Comparison of ENCODE assay signal across 23 cellular contexts in the genomic region with DNA sequence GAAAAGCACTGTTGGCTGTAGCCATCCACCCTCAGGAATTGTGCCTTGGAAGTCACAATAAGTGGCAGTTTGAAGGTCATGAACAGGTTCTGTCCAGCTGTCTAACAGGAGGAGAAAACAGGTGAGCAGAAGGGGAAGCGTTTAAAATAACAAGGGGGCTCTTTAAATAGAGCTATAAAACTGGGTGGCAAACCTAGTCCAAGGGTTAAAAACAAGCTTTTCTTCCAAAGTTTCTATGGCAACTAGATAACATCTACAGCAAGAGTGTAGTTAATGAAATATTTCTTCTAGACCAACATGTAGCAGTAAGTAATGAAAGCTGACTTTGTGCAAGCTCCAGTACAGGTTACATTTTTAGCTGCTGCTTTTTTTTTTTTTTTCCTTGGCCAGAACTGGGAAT.
DNase-seq lines count a peak whose midpoint lies in the region; TF ChIP-seq lines count a peak whose summit lies in the region.
"Had no signal": no experiment of that assay in that cellular context is flagged by ENCODE, and none has a peak within 500 bp of the region (broad histone marks: within the 10 kb centered on the region; RNA-seq: fewer than 3 reads in every experiment).

No MANE protein-coding gene starts in this region.

- H2AFZ ChIP-seq in parathyroid adenoma (peak overlapping the region; percentile 71), OCI-LY7 (ENCODE audit: low read length) (no peak overlapping the region; the same call in 1 of the 2 replicates), MM.1S (ENCODE audit: low read length) (no peak overlapping the region)

- POLR2A ChIA-PET in HEK293 (lab: Yijun Ruan, JAX): no interaction called here
- POLR2A ChIA-PET in OCI-LY7 (lab: Charles Lee): interaction anchor here (0.6 to 1.0 kb wide), 3 partner anchors 12 to 449 kb away, joined by 3 to 5 read pairs (median 4); no protein-coding TSS in a partner anchor

- H3K4me1 ChIP-seq in HEK293 (ENCODE audit: control insufficient read depth, insufficient read depth, low read length) (no peaks in the 10 kb centered on the region), parathyroid adenoma (peaks cover 13% of the 10 kb centered on the region), OCI-LY7 (ENCODE audit: insufficient read depth, low read length, poor library complexity, severe bottlenecking) (peaks cover 8% of the 10 kb centered on the region), MM.1S (ENCODE audit: low read length) (0 out of 2 replicates have a peak, but pooled peaks cover 8% of the 10 kb centered on the region)
- H3K4me1 ChIP-seq: thyroid gland had no signal

- TF ChIP-seq CTCF in HEK293 (tag by site-specific recombination; IDR thresholded peaks at IDR 0.05): no peak
- no peak for TF ChIP-seq CTCF in fibroblast of villous mesenchyme (IDR thresholded peaks at IDR 0.05; ENCODE audit: insufficient read depth, low read depth, low read length)
- no peak for TF ChIP-seq CTCF in parathyroid adenoma (IDR thresholded peaks at IDR 0.05)
- no peak for TF ChIP-seq CTCF in OCI-LY7 (conservative IDR thresholded peaks at IDR 0.05; ENCODE audit: low read length)
- no peak for TF ChIP-seq CTCF in MM.1S (IDR thresholded peaks at IDR 0.05; ENCODE audit: low read length)

- H3K9me2 ChIP-seq in OCI-LY7 (ENCODE audit: insufficient read depth, low read length): no peaks in the 10 kb centered on the region
- no peaks in the 10 kb centered on the region for H3K9me2 ChIP-seq in MM.1S (replicated peaks; ENCODE audit: insufficient read depth, low read length)

- H3K36me3 ChIP-seq in HEK293 (ENCODE audit: control insufficient read depth in 2 of 2, insufficient read depth in 1 of 2, low read length in 2 of 2) (no peaks in the 10 kb centered on the region), parathyroid adenoma (ENCODE audit: control insufficient read depth, insufficient read depth, low read length) (no peaks in the 10 kb centered on the region), OCI-LY7 (ENCODE audit: insufficient read depth, low read length) (no peaks in the 10 kb centered on the region), MM.1S (replicated peaks; ENCODE audit: insufficient read depth, low read length) (no peaks in the 10 kb centered on the region)
- H3K36me3 ChIP-seq: adrenal gland, thyroid gland had no signal

- H3K27me3 ChIP-seq in parathyroid adenoma (ENCODE audit: control insufficient read depth, insufficient read depth, low read length) (no peaks in the 10 kb centered on the region), MM.1S (replicated peaks; ENCODE audit: insufficient read depth, low read length) (no peaks in the 10 kb centered on the region)
- H3K27me3 ChIP-seq: adrenal gland, thyroid gland had no signal

- DNase-seq in NCI-H2171 treated with DMSO at 0.1 percent for 48 hours (lab: John Stamatoyannopoulos, UW) (peak; percentile 66), fibroblast of villous mesenchyme (ENCODE audit: low read depth) (peak; percentile 51), T1000 (lab: John Stamatoyannopoulos, UW) (no peak), epidermal melanocyte (ENCODE audit: insufficient read length, low spot score) (no peak), OCI-LY7 (ENCODE audit: low spot score) (no peak), MM.1S (no peak)
- DNase-seq: activated CD4-positive, CD25-positive, alpha-beta regulatory T cell treated with anti-CD3 and anti-CD28 coated beads, Interleukin-2, amount 50 U/mL, for 72 hours; activated CD8-positive, alpha-beta T cell treated with anti-CD3 and anti-CD28 coated beads, Interleukin-2, amount 10 ng/mL, durations not matched to agents 7 days and 5 days; activated gamma-delta T cell treated with Interleukin-2 at 50 U/mL for 16 hours; adrenal gland; CD4-positive, alpha-beta T cell; DMS153; H9; mesendoderm; natural killer cell; NCI-H1092 treated with DMSO at 0.1 percent for 48 hours; NCI-H524; posterior cingulate gyrus; stimulated activated CD4-positive, alpha-beta T cell treated with anti-CD3 and anti-CD28 coated beads, Interleukin-4, amount 100 ng/mL, for 24 hours; stimulated activated naive CD4-positive, alpha-beta T cell treated with Interleukin-2 at 50 U/mL for 16 hours; thyroid gland had no signal

- no peak overlapping the region for H3K27ac ChIP-seq in HEK293 (ENCODE audit: extremely low read depth, low read depth, low read length)
- peak overlapping the region; percentile 18 for H3K27ac ChIP-seq in parathyroid adenoma
- H3K27ac ChIP-seq in OCI-LY7 (ENCODE audit: low read depth, low read length, poor library complexity, severe bottlenecking): no peak overlapping the region
- H3K27ac ChIP-seq in MM.1S (ENCODE audit: low read length): no peak overlapping the region
- H3K27ac ChIP-seq: thyroid gland had no signal

- BruUV-seq in OCI-LY7 (replicated peaks; lab: Mats Ljungman, UMichigan): no TSS peak

- H3F3A ChIP-seq in MM.1S (ENCODE audit: insufficient read depth, low read length): no peaks in the 10 kb centered on the region

- H3K4me2 ChIP-seq in parathyroid adenoma (ENCODE audit: low read length) (peak overlapping the region; percentile 9), OCI-LY7 (ENCODE audit: low read length) (no peak overlapping the region), MM.1S (ENCODE audit: low read depth, low read length) (no peak overlapping the region)

- no peaks in the 10 kb centered on the region for H3K79me2 ChIP-seq in parathyroid adenoma
- no peaks in the 10 kb centered on the region for H3K79me2 ChIP-seq in OCI-LY7 (ENCODE audit: insufficient read depth, low read depth, low read length)
- no peaks in the 10 kb centered on the region for H3K79me2 ChIP-seq in MM.1S (ENCODE audit: low read length)

- intact Hi-C loops in OCI-LY7 (cut with micrococcal nuclease; ENCODE audit: unreplicated experiment): no loop called here

- H3K4me3 ChIP-seq in HEK293 (ENCODE audit: low read depth, low read length): no peak overlapping the region
- H3K4me3 ChIP-seq in fibroblast of villous mesenchyme (ENCODE audit: low read depth, low read length): no peak overlapping the region
- no peak overlapping the region for H3K4me3 ChIP-seq in parathyroid adenoma (ENCODE audit: low read depth, low read length)
- H3K4me3 ChIP-seq in OCI-LY7 (ENCODE audit: low read depth, low read length, poor library complexity, severe bottlenecking): no peak overlapping the region
- no peak overlapping the region for H3K4me3 ChIP-seq in MM.1S (ENCODE audit: low read length)
- H3K4me3 ChIP-seq: adrenal gland, thyroid gland had no signal

- H3K9me3 ChIP-seq in HEK293 (ENCODE audit: control insufficient read depth, insufficient read depth, low read depth, low read length) (no peaks in the 10 kb centered on the region), parathyroid adenoma (ENCODE audit: control insufficient read depth, low read length) (no peaks in the 10 kb centered on the region), OCI-LY7 (ENCODE audit: low read length) (no peaks in the 10 kb centered on the region), MM.1S (replicated peaks; ENCODE audit: insufficient read depth, low read length) (no peaks in the 10 kb centered on the region)
- H3K9me3 ChIP-seq: thyroid gland had no signal

- no peaks in the 10 kb centered on the region for H4K20me1 ChIP-seq in OCI-LY7 (ENCODE audit: insufficient read depth, low read length)
- H4K20me1 ChIP-seq in MM.1S (ENCODE audit: insufficient read depth, low read length): no peaks in the 10 kb centered on the region

- H3K9ac ChIP-seq in parathyroid adenoma (no peak overlapping the region), MM.1S (ENCODE audit: low read length) (no peak overlapping the region)

- CTCF ChIA-PET in HEK293 (lab: Yijun Ruan, JAX) (interaction anchor here (0.6 to 1.3 kb wide), 5 partner anchors 12 to 67 kb away, joined by 3 to 6 read pairs (median 3); no protein-coding TSS in a partner anchor), OCI-LY7 (lab: Charles Lee; ENCODE audit: unreplicated experiment) (no interaction called here)

TF ChIP-seq in HEK293, 187 proteins besides CTCF, POLR2A, EP300 and RAD21:
- peak; percentile 30; the same call in 1 of the 2 replicates for TF ChIP-seq ZNF664 (tag by site-specific recombination; IDR thresholded peaks at IDR 0.05)
- no peak for TF ChIP-seq ZNF654 (tag by site-specific recombination; IDR thresholded peaks at IDR 0.05; ENCODE audit: low read depth)
- TF ChIP-seq ZNF404 (tag by site-specific recombination; IDR thresholded peaks at IDR 0.05): no peak
- no peak for TF ChIP-seq ZIC2 (tag by site-specific recombination; IDR thresholded peaks at IDR 0.05)

Comparison
In these comparisons a context has a peak if more than half of its experiments do, and no peak if none do; other contexts are left out.
1. DNase-seq: peak in NCI-H2171 treated with DMSO at 0.1 percent for 48 hours (single experiment) and fibroblast of villous mesenchyme (single experiment); none in T1000 (single experiment), epidermal melanocyte (single experiment), OCI-LY7 (single experiment) and MM.1S (single experiment).